ENCODE assay signal across 8 cellular contexts in the genomic region with DNA sequence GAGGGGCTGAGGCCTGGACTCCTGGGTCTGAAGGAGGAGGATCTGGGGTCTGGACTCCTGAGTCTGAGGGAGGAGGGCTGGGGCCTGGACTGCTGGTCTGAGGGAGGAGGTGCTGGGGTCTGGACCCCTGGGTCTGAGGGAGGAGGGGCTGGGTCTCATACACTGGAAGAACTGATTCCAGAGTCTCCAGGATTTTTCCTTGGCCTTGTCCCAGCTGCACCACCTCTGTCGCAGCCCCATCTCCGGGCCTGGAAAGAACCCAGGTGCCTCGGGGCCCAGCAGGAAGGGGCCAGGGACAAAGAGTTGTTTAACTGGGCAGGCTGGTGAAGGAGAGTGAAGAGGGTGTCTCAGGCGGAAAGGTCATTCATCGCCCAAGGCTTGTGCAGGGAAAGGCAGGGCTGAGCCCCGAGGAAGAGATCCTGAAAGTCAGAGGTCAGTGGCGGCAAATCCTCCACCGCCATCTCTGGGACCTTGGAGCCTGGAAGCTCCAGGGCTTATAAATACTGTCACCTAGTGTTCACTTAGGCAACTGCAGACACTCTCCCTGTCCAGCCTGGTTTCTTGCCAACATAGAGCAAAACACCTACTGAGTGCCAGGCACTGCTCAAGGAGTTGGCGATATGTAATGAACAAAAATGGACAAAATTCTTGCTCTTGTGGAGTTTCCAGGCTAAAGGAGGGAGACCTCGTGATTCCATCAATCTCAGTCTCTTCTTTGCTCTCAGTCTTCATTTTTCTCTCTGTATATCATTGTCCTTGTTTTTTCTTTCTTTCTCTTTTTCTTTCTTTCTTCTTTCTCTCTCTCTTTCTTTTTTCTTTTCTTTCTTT. TPM values are rescaled to one million over a fixed set of nuclear protein-coding genes. Genes with fewer than 3 reads are reported as not detected.
DNase-seq lines count a peak whose midpoint lies in the region; ATAC-seq lines count a peak whose summit lies in the region.

No MANE protein-coding gene starts in this region.

- H3K4me2 ChIP-seq in GM23248 (ENCODE audit: unreplicated experiment): peak overlapping the region; percentile 49

- CTCF ChIA-PET in CD8-positive, alpha-beta memory T cell (lab: Charles Lee): interaction anchor here (0.6 to 2.1 kb wide), 9 partner anchors 10 to 119 kb away, joined by 3 to 25 read pairs (median 3); a partner anchor contains a TSS

- H3K4me1 Mint-ChIP-seq in CD8-positive, alpha-beta memory T cell: peaks cover 36 to 45% (median 42%) of the 10 kb centered on the region in 3 donors
- H3K4me1 Mint-ChIP-seq in stimulated activated effector memory CD8-positive, alpha-beta T cell treated with anti-CD3 and anti-CD28 coated beads, Interleukin-12 subunit alpha, Interleukin-12 subunit beta, amount 100 ng/mL, for 72 hours: peaks cover 51% of the 10 kb centered on the region

- no peaks in the 10 kb centered on the region for H3K9me3 ChIP-seq in CD8-positive, alpha-beta memory T cell (ENCODE audit: low read length)
- H3K9me3 ChIP-seq in GM23248 (ENCODE audit: low read depth): no peaks in the 10 kb centered on the region

- H3K4me1 ChIP-seq in CD8-positive, alpha-beta memory T cell (ENCODE audit: insufficient read depth, low read length): peaks cover 31% of the 10 kb centered on the region
- H3K4me1 ChIP-seq in GM23248 (ENCODE audit: insufficient read depth): peaks cover 26% of the 10 kb centered on the region

- H3F3A ChIP-seq in GM23248 (ENCODE audit: insufficient read depth): no peaks in the 10 kb centered on the region; the same call in 1 of the 2 replicates

- H3K9ac ChIP-seq in GM23248: peak overlapping the region; percentile 34

- H3K27ac ChIP-seq in CD8-positive, alpha-beta memory T cell (ENCODE audit: low read depth, low read length): peak overlapping the region; percentile 54
- H3K27ac ChIP-seq in GM23248: peak overlapping the region; percentile 21

- WGBS in GM23248 (ENCODE audit: low coverage in 1 of 2, low lambda C conversion rate in 2 of 2, missing lambda C conversion rate in 2 of 2), 2 experiments: 16 to 17% methylated on average over 10 of the region's 10 CpGs

- H3K36me3 Mint-ChIP-seq in CD8-positive, alpha-beta memory T cell: no peaks in the 10 kb centered on the region
- peaks cover 13% of the 10 kb centered on the region for H3K36me3 Mint-ChIP-seq in stimulated activated effector memory CD8-positive, alpha-beta T cell treated with anti-CD3 and anti-CD28 coated beads, Interleukin-12 subunit alpha, Interleukin-12 subunit beta, amount 100 ng/mL, for 72 hours

- POLR2A ChIA-PET in CD8-positive, alpha-beta memory T cell (lab: Charles Lee): interaction anchor here (0.6 to 1.0 kb wide), 3 partner anchors 40 to 1526 kb away, joined by 3 to 5 read pairs (median 3); no protein-coding TSS in a partner anchor

- no peaks in the 10 kb centered on the region for H4K20me1 ChIP-seq in GM23248 (ENCODE audit: insufficient read depth)

- peak overlapping the region; percentile 68 for H2AFZ ChIP-seq in GM23248

- H3K9me3 Mint-ChIP-seq in CD8-positive, alpha-beta memory T cell: no peaks in the 10 kb centered on the region
- H3K9me3 Mint-ChIP-seq in stimulated activated effector memory CD8-positive, alpha-beta T cell treated with anti-CD3 and anti-CD28 coated beads, Interleukin-12 subunit alpha, Interleukin-12 subunit beta, amount 100 ng/mL, for 72 hours: no peaks in the 10 kb centered on the region

- no peaks in the 10 kb centered on the region for H3K27me3 ChIP-seq in CD8-positive, alpha-beta memory T cell (ENCODE audit: insufficient read depth, low read length, poor library complexity, severe bottlenecking)
- H3K27me3 ChIP-seq in GM23248 (replicated peaks; ENCODE audit: insufficient read depth): no peaks in the 10 kb centered on the region

- H3K4me3 Mint-ChIP-seq in CD8-positive, alpha-beta memory T cell: peak overlapping the region; percentile 17 to 93 (median 62)
- peak overlapping the region; percentile 78 for H3K4me3 Mint-ChIP-seq in stimulated activated effector memory CD8-positive, alpha-beta T cell treated with anti-CD3 and anti-CD28 coated beads, Interleukin-12 subunit alpha, Interleukin-12 subunit beta, amount 100 ng/mL, for 72 hours

- no peak overlapping the region for H3K4me3 ChIP-seq in CD8-positive, alpha-beta memory T cell (ENCODE audit: low read length)
- H3K4me3 ChIP-seq in GM23248: no peak overlapping the region

- peak in 4 of 5 donors; percentile 40 to 68 (median 58) for DNase-seq in CD8-positive, alpha-beta memory T cell
- DNase-seq in GM23248: peak; percentile 86
- peak; percentile 44 for DNase-seq in NCI-H1694 treated with DMSO at 0.1 percent for 48 hours (lab: John Stamatoyannopoulos, UW)
- peak; percentile 26 for DNase-seq in T-helper 9 cell
- peak; percentile 75 for DNase-seq in cerebellar cortex (ENCODE audit: low spot score)
- peak; percentile 68 for DNase-seq in kidney glomerular epithelial cell (lab: John Stamatoyannopoulos, UW)
- peak in 1 of 2 donors; percentile 77 for DNase-seq in stimulated activated effector memory CD8-positive, alpha-beta T cell treated with anti-CD3 and anti-CD28 coated beads, Interleukin-12 subunit alpha, Interleukin-12 subunit beta, amount 100 ng/mL, for 72 hours (ENCODE audit: low spot score in 2 of 2)

- H3K27me3 Mint-ChIP-seq in CD8-positive, alpha-beta memory T cell: peaks cover 14% of the 10 kb centered on the region in 2 donors

- H3K79me2 ChIP-seq in GM23248 (ENCODE audit: insufficient read depth): no peaks in the 10 kb centered on the region

- ATAC-seq in stimulated activated effector memory CD8-positive, alpha-beta T cell treated with anti-CD3 and anti-CD28 coated beads, Interleukin-12 subunit alpha, Interleukin-12 subunit beta, amount 100 ng/mL, for 72 hours: no peak
- no peak for ATAC-seq in HG03045 (IDR thresholded peaks at IDR 0.05; ENCODE audit: unreplicated experiment)

- in situ Hi-C loops in GM23248 (cut with MboI): loop anchor here (5.0 kb wide), 1 partner anchor 38 kb away; no protein-coding TSS in a partner anchor

- no peaks in the 10 kb centered on the region for H3K9me2 ChIP-seq in GM23248 (ENCODE audit: insufficient read depth)

- peak overlapping the region in 7 of 8 donors; percentile 16 to 94 (median 78) for H3K27ac Mint-ChIP-seq in CD8-positive, alpha-beta memory T cell
- peak overlapping the region; percentile 94 for H3K27ac Mint-ChIP-seq in stimulated activated effector memory CD8-positive, alpha-beta T cell treated with anti-CD3 and anti-CD28 coated beads, Interleukin-12 subunit alpha, Interleukin-12 subunit beta, amount 100 ng/mL, for 72 hours

- no peaks in the 10 kb centered on the region for H3K36me3 ChIP-seq in CD8-positive, alpha-beta memory T cell (ENCODE audit: insufficient read depth, low read length)
- no peaks in the 10 kb centered on the region for H3K36me3 ChIP-seq in GM23248 (ENCODE audit: low read depth)

RNA-seq across cellular contexts. Expression of a gene that starts 4.4 kb away (rescaled TPM):
- total RNA-seq in CD8-positive, alpha-beta memory T cell: 10 to 100 TPM; 93.8 to 97.6 TPM
- 8.3 TPM for polyA plus RNA-seq in CD8-positive, alpha-beta memory T cell
- 8.7 and 13.7 TPM in 2 replicates for total RNA-seq in GM23248 (2014; rRNA removed; shearing (Covaris generic))
- 9.4 and 11.9 TPM in 2 replicates for polyA plus RNA-seq in GM23248 (2016; fragmentation: Nextera tagmentation; extraction: Ambion mirVana)

RNA-seq across cellular contexts. Expression of a gene that starts 17.1 kb away (rescaled TPM):
- total RNA-seq in CD8-positive, alpha-beta memory T cell: under 1 TPM; 0.68 to 0.80 TPM
- polyA plus RNA-seq in CD8-positive, alpha-beta memory T cell: not detected
- 0.32 and 0.76 TPM in 2 replicates for total RNA-seq in GM23248 (2014; rRNA removed; shearing (Covaris generic))
- polyA plus RNA-seq in GM23248 (2016; fragmentation: Nextera tagmentation; extraction: Ambion mirVana): 1.1 and 1.4 TPM in 2 replicates

RNA-seq across cellular contexts. Expression of a gene that starts 30.4 kb away (rescaled TPM):
- total RNA-seq in CD8-positive, alpha-beta memory T cell: 10 to 100 TPM; 85.8 to 91.3 TPM
- 11.0 TPM for polyA plus RNA-seq in CD8-positive, alpha-beta memory T cell
- total RNA-seq in GM23248 (2014; rRNA removed; shearing (Covaris generic)): 11.5 and 13.0 TPM in 2 replicates
- 23.2 and 25.7 TPM in 2 replicates for polyA plus RNA-seq in GM23248 (2016; fragmentation: Nextera tagmentation; extraction: Ambion mirVana)

RNA-seq across cellular contexts. Expression of a gene that starts 41.9 kb away (rescaled TPM):
- total RNA-seq in CD8-positive, alpha-beta memory T cell: 1 to 10 TPM; 5.8 to 6.3 TPM
- polyA plus RNA-seq in CD8-positive, alpha-beta memory T cell: 2.7 TPM
- 12.1 and 14.2 TPM in 2 replicates for total RNA-seq in GM23248 (2014; rRNA removed; shearing (Covaris generic))
- polyA plus RNA-seq in GM23248 (2016; fragmentation: Nextera tagmentation; extraction: Ambion mirVana): 4.6 and 5.4 TPM in 2 replicates
